In the genomic region with DNA sequence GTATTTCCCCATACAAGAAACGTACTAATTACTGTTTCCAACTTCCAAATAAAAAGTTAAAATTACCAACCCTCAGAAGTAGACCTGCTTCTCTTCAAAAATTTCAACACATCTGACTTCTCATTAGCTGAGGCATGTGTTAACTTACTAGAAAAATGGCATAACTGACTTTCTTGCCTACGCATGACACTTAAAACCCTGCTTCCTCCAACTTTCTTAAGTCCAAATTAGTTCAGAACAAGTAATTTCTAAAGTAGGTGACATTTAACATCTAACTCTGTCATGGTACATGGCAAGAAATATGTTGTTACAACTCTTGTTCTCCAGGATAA, we compare ENCODE assay signal across 17 cellular contexts. TPM values are rescaled to one million over a fixed set of nuclear protein-coding genes. Genes with fewer than 3 reads are reported as not detected.
A peak's percentile ranks its signal among the peaks of the same experiment; 100 is the strongest.
DNase-seq lines count a peak whose midpoint lies in the region; ATAC-seq, FAIRE-seq and TF ChIP-seq lines count a peak whose summit lies in the region.
"Had no signal": no experiment of that assay in that cellular context is flagged by ENCODE, and none has a peak within 500 bp of the region (broad histone marks: within the 10 kb centered on the region; RNA-seq: fewer than 3 reads in every experiment).

No MANE protein-coding gene starts in this region.

- H3K9ac ChIP-seq in endothelial cell of umbilical vein (replicated peaks; ENCODE audit: extremely low read depth, insufficient read depth, low read length), result no peak overlapping the region

- peaks cover 4% of the 10 kb centered on the region for H3K9me1 ChIP-seq in endothelial cell of umbilical vein (replicated peaks; ENCODE audit: control insufficient read depth, extremely low read depth, insufficient read depth, low read length)

- no peak overlapping the region for H2AFZ ChIP-seq in endothelial cell of umbilical vein (ENCODE audit: low read depth, low read length)

- peaks cover 95% of the 10 kb centered on the region for H3K79me2 ChIP-seq in endothelial cell of umbilical vein (ENCODE audit: control insufficient read depth, insufficient read depth, low read length)

- FAIRE-seq in endothelial cell of umbilical vein (lab: Jason Lieb, UNC), result no peak
- FAIRE-seq: bronchial epithelial cell had no signal

- dilution Hi-C loops in endothelial cell of umbilical vein (cut with MboI; ENCODE audit: extremely low pct_ligation_motif_present, low sequenced_read_pairs), result no loop called here

- intact Hi-C loops in endothelial cell of umbilical vein (cut with micrococcal nuclease), result loop anchor here (5.0 kb wide), 1 partner anchor 150 kb away; no protein-coding TSS in a partner anchor

- no peaks in the 10 kb centered on the region for H3K27me3 ChIP-seq in endothelial cell of umbilical vein (ENCODE audit: control insufficient read depth in 2 of 2, insufficient read depth in 2 of 2, low read length in 2 of 2)
- H3K27me3 ChIP-seq: foreskin keratinocyte, ovary, tibial artery had no signal

- H4K20me1 ChIP-seq in endothelial cell of umbilical vein (replicated peaks; ENCODE audit: control insufficient read depth, extremely low read depth, insufficient read depth, low read length), result peaks cover 13% of the 10 kb centered on the region

- H3K9me3 Mint-ChIP-seq in activated naive CD8-positive, alpha-beta T cell (ENCODE audit: low read depth), result no peaks in the 10 kb centered on the region
- no peaks in the 10 kb centered on the region for H3K9me3 Mint-ChIP-seq in activated naive CD8-positive, alpha-beta T cell treated with anti-CD3 and anti-CD28 coated beads for 36 hours
- H3K9me3 Mint-ChIP-seq in stimulated activated naive CD8-positive, alpha-beta T cell treated with anti-CD3 and anti-CD28 coated beads, Interleukin-15, amount 100 ng/mL, for 72 hours, result no peaks in the 10 kb centered on the region
- H3K9me3 Mint-ChIP-seq: T-helper 2 cell treated with Interferon-gamma antibody and Interleukin-4, amounts not matched to agents 5 μg/mL and 100 μg/mL, for 36 hours had no signal

- ATAC-seq in stimulated activated naive CD8-positive, alpha-beta T cell treated with anti-CD3 and anti-CD28 coated beads, Interleukin-15, amount 100 ng/mL, for 72 hours, result no peak
- ATAC-seq in HG03571 (IDR thresholded peaks at IDR 0.05; ENCODE audit: unreplicated experiment), result no peak

- no peaks in the 10 kb centered on the region for H3K27me3 Mint-ChIP-seq in activated naive CD8-positive, alpha-beta T cell
- no peaks in the 10 kb centered on the region for H3K27me3 Mint-ChIP-seq in activated naive CD8-positive, alpha-beta T cell treated with anti-CD3 and anti-CD28 coated beads for 36 hours
- H3K27me3 Mint-ChIP-seq in stimulated activated naive CD8-positive, alpha-beta T cell treated with anti-CD3 and anti-CD28 coated beads, Interleukin-15, amount 100 ng/mL, for 72 hours, result no peaks in the 10 kb centered on the region

- peak overlapping the region; percentile 17 for H3K4me3 Mint-ChIP-seq in activated naive CD8-positive, alpha-beta T cell
- no peak overlapping the region for H3K4me3 Mint-ChIP-seq in activated naive CD8-positive, alpha-beta T cell treated with anti-CD3 and anti-CD28 coated beads for 36 hours
- peak overlapping the region; percentile 24 to 45 for H3K4me3 Mint-ChIP-seq in stimulated activated naive CD8-positive, alpha-beta T cell treated with anti-CD3 and anti-CD28 coated beads, Interleukin-15, amount 100 ng/mL, for 72 hours

- H3K36me3 ChIP-seq in endothelial cell of umbilical vein (ENCODE audit: control insufficient read depth in 2 of 2, extremely low read depth in 1 of 2, insufficient read depth in 2 of 2, low read length in 2 of 2), result no peaks in the 10 kb centered on the region
- H3K36me3 ChIP-seq: ovary, tibial artery had no signal

- POLR2A ChIA-PET in endothelial cell of umbilical vein (lab: Charles Lee), result no interaction called here

- H3K4me1 ChIP-seq in endothelial cell of umbilical vein (ENCODE audit: control insufficient read depth, extremely low read depth, insufficient read depth, low read length), result peaks cover 43% of the 10 kb centered on the region

- no peak overlapping the region for H3K4me3 ChIP-seq in endothelial cell of umbilical vein (replicated peaks in 1 of 3; ENCODE audit: insufficient read depth in 1 of 3, low read depth in 1 of 3, low read length in 3 of 3)
- H3K4me3 ChIP-seq: ovary, tibial artery had no signal

- peaks cover 2% of the 10 kb centered on the region for H3K36me3 Mint-ChIP-seq in activated naive CD8-positive, alpha-beta T cell
- H3K36me3 Mint-ChIP-seq in activated naive CD8-positive, alpha-beta T cell treated with anti-CD3 and anti-CD28 coated beads for 36 hours, result peaks cover 16% of the 10 kb centered on the region

- BruUV-seq in endothelial cell of umbilical vein (replicated peaks; lab: Mats Ljungman, UMichigan), result no TSS peak

- H3K9me3 ChIP-seq in endothelial cell of umbilical vein (replicated peaks; ENCODE audit: control insufficient read depth, insufficient read depth, low read length), result no peaks in the 10 kb centered on the region
- H3K9me3 ChIP-seq: ovary, tibial artery had no signal

- DNase-seq in activated naive CD8-positive, alpha-beta T cell treated with anti-CD3 and anti-CD28 coated beads for 36 hours, result no peak
- DNase-seq in NOMO-1 (lab: John Stamatoyannopoulos, UW; ENCODE audit: unreplicated experiment in 2 of 2) (peak; percentile 45 to 73), endothelial cell of umbilical vein (ENCODE audit: low read depth, low spot score) (no peak), NCI-H526 treated with DMSO at 0.1 percent for 48 hours (lab: John Stamatoyannopoulos, UW) (no peak), NCI-H446 treated with DMSO at 0.1 percent for 48 hours (lab: John Stamatoyannopoulos, UW) (no peak)
- DNase-seq in stimulated activated naive CD8-positive, alpha-beta T cell treated with anti-CD3 and anti-CD28 coated beads, Interleukin-15, amount 100 ng/mL, for 72 hours, result no peak
- DNase-seq: activated CD4-positive, alpha-beta T cell treated with anti-CD3 and anti-CD28 coated beads, Interleukin-2, amount 50 U/mL, for 4 hours; activated naive CD4-positive, alpha-beta T cell treated with Interleukin-2 at 50 U/mL for 16 hours; DMS153; foreskin keratinocyte; mesendoderm had no signal

- H3K27ac ChIP-seq in endothelial cell of umbilical vein (ENCODE audit: insufficient read depth, low read depth, low read length), result peak overlapping the region; percentile 14
- H3K27ac ChIP-seq: foreskin keratinocyte, tibial artery had no signal

- no peak for TF ChIP-seq POLR2A in endothelial cell of umbilical vein (IDR thresholded peaks at IDR 0.05; ENCODE audit: low read depth, low read length)

- no peak overlapping the region for H3K27ac Mint-ChIP-seq in activated naive CD8-positive, alpha-beta T cell
- H3K27ac Mint-ChIP-seq in activated naive CD8-positive, alpha-beta T cell treated with anti-CD3 and anti-CD28 coated beads for 36 hours, result no peak overlapping the region
- no peak overlapping the region for H3K27ac Mint-ChIP-seq in stimulated activated naive CD8-positive, alpha-beta T cell treated with anti-CD3 and anti-CD28 coated beads, Interleukin-15, amount 100 ng/mL, for 72 hours
- H3K27ac Mint-ChIP-seq: T-helper 2 cell treated with Interferon-gamma antibody and Interleukin-4, amounts not matched to agents 5 μg/mL and 100 μg/mL, for 36 hours had no signal

- CTCF ChIA-PET in endothelial cell of umbilical vein (lab: Charles Lee), result interaction anchor here (1.4 kb wide), 1 partner anchor 52 kb away, joined by 4 read pairs; no protein-coding TSS in a partner anchor

- H3K4me2 ChIP-seq in endothelial cell of umbilical vein (ENCODE audit: insufficient read depth, low read length), result no peak overlapping the region

- peaks cover 85% of the 10 kb centered on the region for H3K4me1 Mint-ChIP-seq in activated naive CD8-positive, alpha-beta T cell (ENCODE audit: low read depth)
- H3K4me1 Mint-ChIP-seq in activated naive CD8-positive, alpha-beta T cell treated with anti-CD3 and anti-CD28 coated beads for 36 hours, result peaks cover 87% of the 10 kb centered on the region
- peaks cover 81% of the 10 kb centered on the region for H3K4me1 Mint-ChIP-seq in stimulated activated naive CD8-positive, alpha-beta T cell treated with anti-CD3 and anti-CD28 coated beads, Interleukin-15, amount 100 ng/mL, for 72 hours

- no peak for TF ChIP-seq CTCF in endothelial cell of umbilical vein (IDR thresholded peaks at IDR 0.05; ENCODE audit: extremely low read depth in 1 of 2, insufficient read depth in 1 of 2, low read depth in 1 of 2, low read length in 2 of 2)

TF ChIP-seq in endothelial cell of umbilical vein, 7 proteins besides CTCF, POLR2A, EP300 and RAD21:
- no peak for TF ChIP-seq POLR2AphosphoS5 (IDR thresholded peaks at IDR 0.05; ENCODE audit: insufficient read depth, low read depth, low read length)
- TF ChIP-seq JUN (IDR thresholded peaks at IDR 0.05; ENCODE audit: borderline replicate concordance, insufficient read depth, insufficient read length, low read depth), result no peak
- no peak for TF ChIP-seq FOS (IDR thresholded peaks at IDR 0.05; ENCODE audit: borderline replicate concordance, insufficient read depth, low read length)
- no peak for TF ChIP-seq MYC (IDR thresholded peaks at IDR 0.05; ENCODE audit: low read depth, low read length)
- TF ChIP-seq, protein P1, sequence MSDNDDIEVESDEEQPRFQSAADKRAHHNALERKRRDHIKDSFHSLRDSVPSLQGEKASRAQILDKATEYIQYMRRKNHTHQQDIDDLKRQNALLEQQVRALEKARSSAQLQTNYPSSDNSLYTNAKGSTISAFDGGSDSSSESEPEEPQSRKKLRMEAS (IDR thresholded peaks at IDR 0.05; ENCODE audit: insufficient read depth, insufficient read length), result no peak
- TF ChIP-seq EZH2 (IDR thresholded peaks at IDR 0.05; ENCODE audit: borderline replicate concordance, low read depth, low read length, severe bottlenecking), result no peak
- TF ChIP-seq GATA2 (IDR thresholded peaks at IDR 0.05; ENCODE audit: insufficient read depth, insufficient read length, low read depth, low read length), result no peak

RNA-seq across cellular contexts. Expression of a gene that starts 6.7 kb away (rescaled TPM):
- 100 to 1,000 TPM; 167 to 175 TPM for total RNA-seq in activated naive CD8-positive, alpha-beta T cell treated with anti-CD3 and anti-CD28 coated beads for 36 hours
- 130 and 138 TPM in 2 replicates for total RNA-seq in endothelial cell of umbilical vein
- polyA plus RNA-seq in endothelial cell of umbilical vein, result 12.3 and 17.7 TPM in 2 replicates
- polyA plus RNA-seq in endothelial cell of umbilical vein (2011; cell fraction: cytosol; rRNA removed), result 14.4 and 15.5 TPM in 2 replicates
- polyA plus RNA-seq in endothelial cell of umbilical vein (2011; cell fraction: nucleus; rRNA removed), result 96.4 and 103 TPM in 2 replicates
- polyA plus RNA-seq in endothelial cell of umbilical vein (2012), result 84.4 and 115 TPM in 2 replicates
- 116 and 129 TPM in 2 replicates for polyA minus RNA-seq in endothelial cell of umbilical vein
- polyA minus RNA-seq in endothelial cell of umbilical vein (2011; cell fraction: cytosol; rRNA and poly(A)+ RNA removed), result 21.5 TPM
- 144 and 192 TPM in 2 replicates for polyA minus RNA-seq in endothelial cell of umbilical vein (2011; cell fraction: nucleus; rRNA and poly(A)+ RNA removed)

Comparison
In these comparisons a context has a peak if more than half of its experiments do, and no peak if none do; other contexts are left out.
1. DNase-seq: peak in NOMO-1 (2 of 2); none in activated naive CD8-positive, alpha-beta T cell treated with anti-CD3 and anti-CD28 coated beads for 36 hours (single experiment), endothelial cell of umbilical vein (single experiment), stimulated activated naive CD8-positive, alpha-beta T cell treated with anti-CD3 and anti-CD28 coated beads, Interleukin-15, amount 100 ng/mL, for 72 hours (0 of 2), NCI-H526 treated with DMSO at 0.1 percent for 48 hours (single experiment) and NCI-H446 treated with DMSO at 0.1 percent for 48 hours (single experiment).